ENCODE assay signal across 18 cellular contexts in genomic region chr20:48651271-48651670, GRCh38.
A peak's percentile ranks its signal among the peaks of the same experiment; 100 is the strongest.
DNase-seq lines count a peak whose midpoint lies in the region; ATAC-seq, FAIRE-seq and TF ChIP-seq lines count a peak whose summit lies in the region.
"Had no signal": no experiment of that assay in that cellular context is flagged by ENCODE, and none has a peak within 500 bp of the region (broad histone marks: within the 10 kb centered on the region; RNA-seq: fewer than 3 reads in every experiment).

No MANE protein-coding gene starts in this region.

- ATAC-seq in stimulated activated memory B cell treated with anti-CD40 and anti-IgM and Interleukin-4, amounts not matched to agents 10 μg/mL and 1 μg/mL and 100 μg/mL, for 72 hours: no peak
- no peak for ATAC-seq in GM19328 (IDR thresholded peaks at IDR 0.05; ENCODE audit: unreplicated experiment)

- no peaks in the 10 kb centered on the region for H3K4me1 Mint-ChIP-seq in activated CD4-positive, alpha-beta memory T cell treated with anti-CD3 and anti-CD28 coated beads for 36 hours (ENCODE audit: low read depth)
- H3K4me1 Mint-ChIP-seq in activated CD4-positive, alpha-beta memory T cell treated with anti-CD3 and anti-CD28 coated beads, Interleukin-2, amount 10 ng/mL, durations not matched to agents 7 days and 5 days: no peaks in the 10 kb centered on the region
- H3K4me1 Mint-ChIP-seq in endothelial cell (ENCODE audit: unreplicated experiment): no peaks in the 10 kb centered on the region
- H3K4me1 Mint-ChIP-seq in stimulated activated memory B cell treated with anti-CD40 and anti-IgM and Interleukin-4, amounts not matched to agents 10 μg/mL and 1 μg/mL and 100 μg/mL, for 72 hours: peaks cover 6% of the 10 kb centered on the region

- CTCF ChIA-PET in activated CD4-positive, alpha-beta memory T cell treated with anti-CD3 and anti-CD28 coated beads for 36 hours (lab: Charles Lee): no interaction called here
- CTCF ChIA-PET in activated CD4-positive, alpha-beta memory T cell treated with anti-CD3 and anti-CD28 coated beads, Interleukin-2, amount 10 ng/mL, durations not matched to agents 7 days and 5 days (lab: Charles Lee): no interaction called here

- TF ChIP-seq CTCF in endothelial cell (IDR thresholded peaks at IDR 0.05; ENCODE audit: unreplicated experiment): no peak

- H3K9me3 Mint-ChIP-seq in activated CD4-positive, alpha-beta memory T cell treated with anti-CD3 and anti-CD28 coated beads for 36 hours: no peaks in the 10 kb centered on the region
- H3K9me3 Mint-ChIP-seq in activated CD4-positive, alpha-beta memory T cell treated with anti-CD3 and anti-CD28 coated beads, Interleukin-2, amount 10 ng/mL, durations not matched to agents 7 days and 5 days: no peaks in the 10 kb centered on the region
- no peaks in the 10 kb centered on the region for H3K9me3 Mint-ChIP-seq in endothelial cell (ENCODE audit: unreplicated experiment)
- no peaks in the 10 kb centered on the region for H3K9me3 Mint-ChIP-seq in stimulated activated memory B cell treated with anti-CD40 and anti-IgM and Interleukin-4, amounts not matched to agents 10 μg/mL and 1 μg/mL and 100 μg/mL, for 72 hours
- H3K9me3 Mint-ChIP-seq: CD4-positive, alpha-beta T cell had no signal

- peaks cover 48% of the 10 kb centered on the region for H3K36me3 Mint-ChIP-seq in activated CD4-positive, alpha-beta memory T cell treated with anti-CD3 and anti-CD28 coated beads for 36 hours
- H3K36me3 Mint-ChIP-seq in activated CD4-positive, alpha-beta memory T cell treated with anti-CD3 and anti-CD28 coated beads, Interleukin-2, amount 10 ng/mL, durations not matched to agents 7 days and 5 days (ENCODE audit: low read depth): peaks cover 78% of the 10 kb centered on the region
- peaks cover 73% of the 10 kb centered on the region for H3K36me3 Mint-ChIP-seq in endothelial cell (ENCODE audit: low read depth, unreplicated experiment)
- peaks cover 66% of the 10 kb centered on the region for H3K36me3 Mint-ChIP-seq in stimulated activated memory B cell treated with anti-CD40 and anti-IgM and Interleukin-4, amounts not matched to agents 10 μg/mL and 1 μg/mL and 100 μg/mL, for 72 hours

- POLR2A ChIA-PET in activated CD4-positive, alpha-beta memory T cell treated with anti-CD3 and anti-CD28 coated beads for 36 hours (lab: Charles Lee): no interaction called here
- POLR2A ChIA-PET in activated CD4-positive, alpha-beta memory T cell treated with anti-CD3 and anti-CD28 coated beads, Interleukin-2, amount 10 ng/mL, durations not matched to agents 7 days and 5 days (lab: Charles Lee): no interaction called here

- no peak overlapping the region for H3K4me3 Mint-ChIP-seq in activated CD4-positive, alpha-beta memory T cell treated with anti-CD3 and anti-CD28 coated beads for 36 hours
- H3K4me3 Mint-ChIP-seq in activated CD4-positive, alpha-beta memory T cell treated with anti-CD3 and anti-CD28 coated beads, Interleukin-2, amount 10 ng/mL, durations not matched to agents 7 days and 5 days: no peak overlapping the region
- H3K4me3 Mint-ChIP-seq in endothelial cell (ENCODE audit: unreplicated experiment): peak overlapping the region; percentile 44
- no peak overlapping the region for H3K4me3 Mint-ChIP-seq in stimulated activated memory B cell treated with anti-CD40 and anti-IgM and Interleukin-4, amounts not matched to agents 10 μg/mL and 1 μg/mL and 100 μg/mL, for 72 hours
- H3K4me3 Mint-ChIP-seq: CD4-positive, alpha-beta T cell had no signal

- H3K27ac Mint-ChIP-seq in activated CD4-positive, alpha-beta memory T cell treated with anti-CD3 and anti-CD28 coated beads for 36 hours: peak overlapping the region; percentile 28
- no peak overlapping the region for H3K27ac Mint-ChIP-seq in activated CD4-positive, alpha-beta memory T cell treated with anti-CD3 and anti-CD28 coated beads, Interleukin-2, amount 10 ng/mL, durations not matched to agents 7 days and 5 days
- peak overlapping the region; percentile 26 for H3K27ac Mint-ChIP-seq in endothelial cell (ENCODE audit: unreplicated experiment)
- peak overlapping the region; percentile 13 for H3K27ac Mint-ChIP-seq in stimulated activated memory B cell treated with anti-CD40 and anti-IgM and Interleukin-4, amounts not matched to agents 10 μg/mL and 1 μg/mL and 100 μg/mL, for 72 hours
- H3K27ac Mint-ChIP-seq: CD4-positive, alpha-beta T cell had no signal

- H3K27me3 Mint-ChIP-seq in activated CD4-positive, alpha-beta memory T cell treated with anti-CD3 and anti-CD28 coated beads for 36 hours: no peaks in the 10 kb centered on the region
- no peaks in the 10 kb centered on the region for H3K27me3 Mint-ChIP-seq in activated CD4-positive, alpha-beta memory T cell treated with anti-CD3 and anti-CD28 coated beads, Interleukin-2, amount 10 ng/mL, durations not matched to agents 7 days and 5 days
- peaks cover 25% of the 10 kb centered on the region for H3K27me3 Mint-ChIP-seq in endothelial cell (ENCODE audit: unreplicated experiment)
- no peaks in the 10 kb centered on the region for H3K27me3 Mint-ChIP-seq in stimulated activated memory B cell treated with anti-CD40 and anti-IgM and Interleukin-4, amounts not matched to agents 10 μg/mL and 1 μg/mL and 100 μg/mL, for 72 hours
- H3K27me3 Mint-ChIP-seq: CD4-positive, alpha-beta T cell had no signal

- no peak for DNase-seq in activated CD4-positive, alpha-beta memory T cell treated with anti-CD3 and anti-CD28 coated beads for 36 hours
- no peak for DNase-seq in activated CD4-positive, alpha-beta memory T cell treated with anti-CD3 and anti-CD28 coated beads, Interleukin-2, amount 10 ng/mL, durations not matched to agents 7 days and 5 days
- no peak for DNase-seq in HTR-8/SVneo (ENCODE audit: insufficient read length, low spot score)
- no peak for DNase-seq in endothelial cell (ENCODE audit: low spot score)
- no peak for DNase-seq in midbrain (lab: John Stamatoyannopoulos, UW)
- DNase-seq in GM19239 (ENCODE audit: insufficient read length, low spot score): no peak
- DNase-seq: 8988T; CD4-positive, alpha-beta T cell; GOT3; NCI-H1048; NCI-H1436; NCI-H1930; NCI-H526; PC-9; SJCRH30 had no signal

- intact Hi-C loops in activated CD4-positive, alpha-beta memory T cell treated with anti-CD3 and anti-CD28 coated beads for 36 hours (cut with micrococcal nuclease): no loop called here

- peak; percentile 51 for FAIRE-seq in HTR-8/SVneo (lab: Jason Lieb, UNC)
- no peak for FAIRE-seq in GM19239 (lab: Jason Lieb, UNC)
- FAIRE-seq: G401.6 had no signal
